19 cellular contexts compared by ENCODE assay signal in the genomic region with DNA sequence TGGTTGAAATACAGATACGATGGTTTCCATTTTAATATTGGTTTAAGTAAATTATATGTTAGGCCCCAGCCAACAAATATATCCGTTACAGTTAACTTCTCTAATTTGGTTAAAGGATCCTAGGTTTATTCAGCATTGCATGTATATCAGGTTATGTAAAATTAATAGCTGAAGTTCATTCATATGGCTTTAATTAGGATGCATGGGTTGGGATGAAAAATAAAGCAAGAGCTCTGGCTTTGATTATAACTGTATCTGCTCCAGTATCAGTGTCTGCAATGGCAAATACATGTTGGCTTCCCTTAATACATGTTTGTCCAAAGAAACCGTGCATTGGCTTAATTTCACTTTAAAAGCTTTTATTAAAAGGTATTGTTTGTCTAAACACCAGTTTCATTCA.
DNase-seq lines count a peak whose midpoint lies in the region; ATAC-seq and TF ChIP-seq lines count a peak whose summit lies in the region.
"Had no signal": no experiment of that assay in that cellular context is flagged by ENCODE, and none has a peak within 500 bp of the region (broad histone marks: within the 10 kb centered on the region; RNA-seq: fewer than 3 reads in every experiment).

No MANE protein-coding gene starts in this region.

- no peaks in the 10 kb centered on the region for H3K36me3 ChIP-seq in SK-N-SH (replicated peaks in 1 of 2; ENCODE audit: control insufficient read depth in 1 of 2, insufficient read depth in 2 of 2, low read length in 1 of 2)
- H3K36me3 ChIP-seq in thyroid gland, result no peaks in the 10 kb centered on the region
- H3K36me3 ChIP-seq: BLaER1 treated with 17β-estradiol and CSF1 and Interleukin-3, amounts not matched to agents 10 nM and 100 nM had no signal

- H3K4me2 ChIP-seq in SK-N-SH, result no peak overlapping the region
- H3K4me2 ChIP-seq: BLaER1 treated with 17β-estradiol and CSF1 and Interleukin-3, amounts not matched to agents 10 nM and 100 nM had no signal

- H3K4me3 ChIP-seq in SK-N-SH (ENCODE audit: low read depth in 2 of 2, low read length in 1 of 2), result no peak overlapping the region
- H3K4me3 ChIP-seq in thyroid gland (replicated peaks in 1 of 3), result no peak overlapping the region
- H3K4me3 ChIP-seq: BLaER1 treated with 17β-estradiol and CSF1 and Interleukin-3, amounts not matched to agents 10 nM and 100 nM had no signal

- no peak overlapping the region; a peak in 1 of 4 replicates for H3K27ac ChIP-seq in SK-N-SH (ENCODE audit: low read depth in 2 of 2, low read length in 1 of 2)
- no peak overlapping the region for H3K27ac ChIP-seq in thyroid gland
- H3K27ac ChIP-seq: BLaER1 treated with 17β-estradiol and CSF1 and Interleukin-3, amounts not matched to agents 10 nM and 100 nM had no signal

- H3K9me3 ChIP-seq in SK-N-SH (no peaks in the 10 kb centered on the region), thyroid gland (no peaks in the 10 kb centered on the region)
- H3K9me3 ChIP-seq: BLaER1 treated with 17β-estradiol and CSF1 and Interleukin-3, amounts not matched to agents 10 nM and 100 nM had no signal

- TF ChIP-seq EP300 in SK-N-SH (IDR thresholded peaks at IDR 0.05; ENCODE audit: borderline replicate concordance in 1 of 2, low read depth in 1 of 2, low read length in 1 of 2), result peak in 1 of 2 experiments; percentile 87; a peak in 2 of 4 replicates

- TF ChIP-seq POLR2A in thyroid gland (IDR thresholded peaks at IDR 0.05), result no peak

- CTCF ChIA-PET in SK-N-SH (lab: Yijun Ruan, JAX) (interaction anchor here (1.1 to 1.8 kb wide), 2 partner anchors 82 to 624 kb away, joined by 3 to 6 read pairs; no protein-coding TSS in a partner anchor), GM10248 (lab: Yijun Ruan, JAX) (interaction anchor here (1.1 to 1.7 kb wide), 2 partner anchors 9 to 11 kb away, joined by 3 to 5 read pairs; no protein-coding TSS in a partner anchor)

- H3K4me1 ChIP-seq in SK-N-SH (ENCODE audit: control insufficient read depth in 1 of 2, insufficient read depth in 2 of 2, low read depth in 1 of 2, low read length in 1 of 2) (peaks cover 0 to 6% of the 10 kb centered on the region in 2 experiments; a peak in 1 of 4 replicates), thyroid gland (no peaks in the 10 kb centered on the region)
- H3K4me1 ChIP-seq: BLaER1 treated with 17β-estradiol and CSF1 and Interleukin-3, amounts not matched to agents 10 nM and 100 nM had no signal

- H2AFZ ChIP-seq in SK-N-SH (ENCODE audit: low read depth), result no peak overlapping the region

- H3K9ac ChIP-seq in SK-N-SH, result no peak overlapping the region
- H3K9ac ChIP-seq: BLaER1 treated with 17β-estradiol and CSF1 and Interleukin-3, amounts not matched to agents 10 nM and 100 nM had no signal

- POLR2A ChIA-PET in SK-N-SH (lab: Yijun Ruan, JAX), result no interaction called here
- POLR2A ChIA-PET in GM10248 (lab: Yijun Ruan, JAX), result no interaction called here

- DNase-seq in AG09319 (ENCODE audit: extremely low read depth, low read depth) (peak; percentile 22), NCI-H69 (lab: John Stamatoyannopoulos, UW) (peak; percentile 18), SK-N-SH (peak; percentile 45), fibroblast of gingiva (ENCODE audit: low read depth) (peak; percentile 59), left cardiac atrium (no peak), NCI-H2227 treated with DMSO at 0.1 percent for 48 hours (lab: John Stamatoyannopoulos, UW) (no peak), GM10248 (ENCODE audit: extremely low spot score) (no peak), thyroid gland (no peak)
- DNase-seq: 8988T; CD4-positive, CD25-positive, alpha-beta regulatory T cell; CD8-positive, alpha-beta memory T cell; COR-L47; DMS 273 treated with DMSO at 0.1 percent for 48 hours; DMS53; DND-41; EL; H9; IMR-90 had no signal

- H3K27me3 ChIP-seq in SK-N-SH (ENCODE audit: insufficient read depth), result no peaks in the 10 kb centered on the region
- H3K27me3 ChIP-seq in thyroid gland, result no peaks in the 10 kb centered on the region
- H3K27me3 ChIP-seq: BLaER1 treated with 17β-estradiol and CSF1 and Interleukin-3, amounts not matched to agents 10 nM and 100 nM had no signal

- TF ChIP-seq RAD21 in SK-N-SH (IDR thresholded peaks at IDR 0.05; ENCODE audit: low read length), result peak; percentile 11; the same call in 1 of the 2 replicates

- intact Hi-C loops in left cardiac atrium (cut with DNase I), result no loop called here
- intact Hi-C loops in thyroid gland (cut with DNase I), result no loop called here

- H4K20me1 ChIP-seq in SK-N-SH (ENCODE audit: insufficient read depth), result no peaks in the 10 kb centered on the region
- H4K20me1 ChIP-seq: BLaER1 treated with 17β-estradiol and CSF1 and Interleukin-3, amounts not matched to agents 10 nM and 100 nM had no signal

- H3F3A ChIP-seq in SK-N-SH (replicated peaks; ENCODE audit: insufficient read depth), result no peaks in the 10 kb centered on the region

- H3K79me2 ChIP-seq in SK-N-SH (ENCODE audit: insufficient read depth), result no peaks in the 10 kb centered on the region

- WGBS in SK-N-SH (ENCODE audit: low lambda C conversion rate), result 5% methylated on average over 3 of the region's 3 CpGs
- 76 to 83% methylated on average over 3 of the region's 3 CpGs for WGBS in thyroid gland, 2 donors

- no peaks in the 10 kb centered on the region for H3K9me2 ChIP-seq in SK-N-SH

- ATAC-seq in left cardiac atrium, result no peak

- TF ChIP-seq CTCF in AG09319 (IDR thresholded peaks at IDR 0.05; ENCODE audit: low read depth, low read length) (no peak), SK-N-SH (IDR thresholded peaks at IDR 0.05) (no peak), GM10248 (IDR thresholded peaks at IDR 0.05; ENCODE audit: control extremely low read depth, extremely low read depth, low read depth, missing control alignments) (no peak), thyroid gland (IDR thresholded peaks at IDR 0.05) (no peak)

TF ChIP-seq in SK-N-SH, 30 proteins besides CTCF, POLR2A, EP300 and RAD21 (continues in another document):
- peak; percentile 89 for TF ChIP-seq TCF12 (IDR thresholded peaks at IDR 0.05)
- TF ChIP-seq, protein P1, sequence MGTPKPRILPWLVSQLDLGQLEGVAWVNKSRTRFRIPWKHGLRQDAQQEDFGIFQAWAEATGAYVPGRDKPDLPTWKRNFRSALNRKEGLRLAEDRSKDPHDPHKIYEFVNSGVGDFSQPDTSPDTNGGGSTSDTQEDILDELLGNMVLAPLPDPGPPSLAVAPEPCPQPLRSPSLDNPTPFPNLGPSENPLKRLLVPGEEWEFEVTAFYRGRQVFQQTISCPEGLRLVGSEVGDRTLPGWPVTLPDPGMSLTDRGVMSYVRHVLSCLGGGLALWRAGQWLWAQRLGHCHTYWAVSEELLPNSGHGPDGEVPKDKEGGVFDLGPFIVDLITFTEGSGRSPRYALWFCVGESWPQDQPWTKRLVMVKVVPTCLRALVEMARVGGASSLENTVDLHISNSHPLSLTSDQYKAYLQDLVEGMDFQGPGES (IDR thresholded peaks at IDR 0.05; ENCODE audit: low read depth, low read length), result no peak
- no peak for TF ChIP-seq RXRA (IDR thresholded peaks at IDR 0.05; ENCODE audit: borderline replicate concordance, low read depth)
- TF ChIP-seq, protein P2, sequence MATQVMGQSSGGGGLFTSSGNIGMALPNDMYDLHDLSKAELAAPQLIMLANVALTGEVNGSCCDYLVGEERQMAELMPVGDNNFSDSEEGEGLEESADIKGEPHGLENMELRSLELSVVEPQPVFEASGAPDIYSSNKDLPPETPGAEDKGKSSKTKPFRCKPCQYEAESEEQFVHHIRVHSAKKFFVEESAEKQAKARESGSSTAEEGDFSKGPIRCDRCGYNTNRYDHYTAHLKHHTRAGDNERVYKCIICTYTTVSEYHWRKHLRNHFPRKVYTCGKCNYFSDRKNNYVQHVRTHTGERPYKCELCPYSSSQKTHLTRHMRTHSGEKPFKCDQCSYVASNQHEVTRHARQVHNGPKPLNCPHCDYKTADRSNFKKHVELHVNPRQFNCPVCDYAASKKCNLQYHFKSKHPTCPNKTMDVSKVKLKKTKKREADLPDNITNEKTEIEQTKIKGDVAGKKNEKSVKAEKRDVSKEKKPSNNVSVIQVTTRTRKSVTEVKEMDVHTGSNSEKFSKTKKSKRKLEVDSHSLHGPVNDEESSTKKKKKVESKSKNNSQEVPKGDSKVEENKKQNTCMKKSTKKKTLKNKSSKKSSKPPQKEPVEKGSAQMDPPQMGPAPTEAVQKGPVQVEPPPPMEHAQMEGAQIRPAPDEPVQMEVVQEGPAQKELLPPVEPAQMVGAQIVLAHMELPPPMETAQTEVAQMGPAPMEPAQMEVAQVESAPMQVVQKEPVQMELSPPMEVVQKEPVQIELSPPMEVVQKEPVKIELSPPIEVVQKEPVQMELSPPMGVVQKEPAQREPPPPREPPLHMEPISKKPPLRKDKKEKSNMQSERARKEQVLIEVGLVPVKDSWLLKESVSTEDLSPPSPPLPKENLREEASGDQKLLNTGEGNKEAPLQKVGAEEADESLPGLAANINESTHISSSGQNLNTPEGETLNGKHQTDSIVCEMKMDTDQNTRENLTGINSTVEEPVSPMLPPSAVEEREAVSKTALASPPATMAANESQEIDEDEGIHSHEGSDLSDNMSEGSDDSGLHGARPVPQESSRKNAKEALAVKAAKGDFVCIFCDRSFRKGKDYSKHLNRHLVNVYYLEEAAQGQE (IDR thresholded peaks at IDR 0.05; ENCODE audit: low read depth, low read length), result no peak
- TF ChIP-seq ZBTB33 (IDR thresholded peaks at IDR 0.05; ENCODE audit: borderline replicate concordance, low read depth), result no peak
- peak; percentile 68 for TF ChIP-seq CHD2 (IDR thresholded peaks at IDR 0.05; ENCODE audit: low read length, partially characterized antibody)
- TF ChIP-seq NRF1 (IDR thresholded peaks at IDR 0.05; ENCODE audit: low read depth, low read length), result no peak

Comparison
In these comparisons a context has a peak if more than half of its experiments do, and no peak if none do; other contexts are left out.
1. DNase-seq: peak in AG09319 (single experiment), NCI-H69 (single experiment), SK-N-SH (single experiment) and fibroblast of gingiva (single experiment); none in left cardiac atrium (single experiment), NCI-H2227 treated with DMSO at 0.1 percent for 48 hours (single experiment), GM10248 (single experiment) and thyroid gland (0 of 2).